ENCODE assay signal across 8 cellular contexts in the genomic region with DNA sequence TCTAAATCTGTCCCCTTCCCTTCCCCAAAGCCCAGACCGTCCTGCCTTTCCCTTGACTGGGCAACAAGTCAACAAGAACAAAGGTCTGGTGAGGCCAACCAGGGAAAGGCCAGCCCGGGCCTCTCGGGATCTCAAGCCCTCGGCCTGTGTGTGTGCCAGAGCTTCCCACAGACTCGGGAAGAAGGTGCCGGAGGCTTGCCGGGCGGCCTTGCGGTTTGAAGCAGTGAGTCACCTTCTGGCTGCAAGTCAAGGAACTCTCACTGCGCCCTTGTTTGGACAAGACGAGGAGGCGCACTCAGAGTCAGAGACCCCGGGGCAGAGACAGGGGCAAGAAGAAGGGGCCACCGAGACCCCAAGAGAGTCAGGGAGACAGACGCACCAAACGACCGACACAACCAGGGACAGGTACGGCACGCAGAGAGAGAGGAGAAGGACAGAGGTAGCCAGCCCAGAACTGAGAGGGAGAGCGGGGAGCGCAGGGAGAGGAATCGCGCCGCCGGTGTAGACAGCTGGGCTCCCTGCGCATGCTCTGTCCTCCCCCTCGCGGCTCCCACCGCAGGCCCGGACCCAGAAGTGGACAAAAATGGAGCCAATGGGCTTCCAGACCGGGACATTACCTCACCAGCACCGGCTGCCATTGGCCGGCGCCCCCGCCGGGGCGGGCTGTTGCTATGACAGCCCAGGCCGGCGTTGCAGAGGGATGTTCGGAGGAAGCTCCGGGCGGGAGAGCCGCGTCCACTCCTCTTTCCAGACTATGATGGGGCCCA.
DNase-seq lines count a peak whose midpoint lies in the region; ATAC-seq and TF ChIP-seq lines count a peak whose summit lies in the region.

No MANE protein-coding gene starts in this region.

- intact Hi-C loops in Right ventricle myocardium inferior (cut with DNase I) (no loop called here), tibial artery (cut with DNase I; ENCODE audit: low total_unique reads) (no loop called here)

- ATAC-seq in HG02763 (IDR thresholded peaks at IDR 0.05; ENCODE audit: unreplicated experiment) (peak; percentile 86), Right ventricle myocardium inferior (peak; percentile 98)
- ATAC-seq in activated naive CD8-positive, alpha-beta T cell treated with anti-CD3 and anti-CD28 coated beads, Interleukin-2, amount 50 U/mL, for 24 hours, result peak; percentile 81

- no peaks in the 10 kb centered on the region for H3K27me3 ChIP-seq in tibial artery

- DNase-seq in GM03348 (ENCODE audit: low spot score) (peak; percentile 100), NCI-H1417 treated with DMSO at 0.1 percent for 48 hours (lab: John Stamatoyannopoulos, UW) (peak; percentile 89), SW 1271 (lab: John Stamatoyannopoulos, UW) (peak; percentile 72 to 92), Right ventricle myocardium inferior (ENCODE audit: missing footprints) (peak; percentile 95), osteocyte (ENCODE audit: extremely low spot score, unreplicated experiment) (peak; percentile 99), tibial artery (peak; percentile 95 to 97)
- DNase-seq in activated naive CD8-positive, alpha-beta T cell treated with anti-CD3 and anti-CD28 coated beads, Interleukin-2, amount 50 U/mL, for 24 hours, result peak; percentile 63

- peaks cover 74% of the 10 kb centered on the region for H3K27me3 Mint-ChIP-seq in activated naive CD8-positive, alpha-beta T cell treated with anti-CD3 and anti-CD28 coated beads, Interleukin-2, amount 50 U/mL, for 24 hours
- peaks cover 5% of the 10 kb centered on the region for H3K27me3 Mint-ChIP-seq in osteocyte (ENCODE audit: unreplicated experiment)

- no peak overlapping the region for H3K27ac Mint-ChIP-seq in activated naive CD8-positive, alpha-beta T cell treated with anti-CD3 and anti-CD28 coated beads, Interleukin-2, amount 50 U/mL, for 24 hours
- peak overlapping the region; percentile 99 for H3K27ac Mint-ChIP-seq in osteocyte (ENCODE audit: unreplicated experiment)

- no peak for TF ChIP-seq CTCF in osteocyte (IDR thresholded peaks at IDR 0.05)
- TF ChIP-seq CTCF in tibial artery (IDR thresholded peaks at IDR 0.05), result no peak

- peaks cover 16% of the 10 kb centered on the region for H3K4me1 Mint-ChIP-seq in activated naive CD8-positive, alpha-beta T cell treated with anti-CD3 and anti-CD28 coated beads, Interleukin-2, amount 50 U/mL, for 24 hours
- peaks cover 36% of the 10 kb centered on the region for H3K4me1 Mint-ChIP-seq in osteocyte (ENCODE audit: unreplicated experiment)

- H3K4me1 ChIP-seq in tibial artery, result peaks cover 2 to 38% (median 19%) of the 10 kb centered on the region in 4 donors

- H3K27ac ChIP-seq in tibial artery, result peak overlapping the region; percentile 87 to 91

- peak overlapping the region; percentile 79 for H3K4me3 Mint-ChIP-seq in activated naive CD8-positive, alpha-beta T cell treated with anti-CD3 and anti-CD28 coated beads, Interleukin-2, amount 50 U/mL, for 24 hours
- H3K4me3 Mint-ChIP-seq in osteocyte (ENCODE audit: unreplicated experiment), result peak overlapping the region; percentile 82

- no peaks in the 10 kb centered on the region for H3K9me3 ChIP-seq in tibial artery

- H3K36me3 Mint-ChIP-seq in activated naive CD8-positive, alpha-beta T cell treated with anti-CD3 and anti-CD28 coated beads, Interleukin-2, amount 50 U/mL, for 24 hours (ENCODE audit: low read depth), result peaks cover 1% of the 10 kb centered on the region
- H3K36me3 Mint-ChIP-seq in osteocyte (ENCODE audit: unreplicated experiment), result peaks cover 2% of the 10 kb centered on the region

- no peaks in the 10 kb centered on the region for H3K36me3 ChIP-seq in tibial artery

- peak overlapping the region; percentile 46 to 49 for H3K4me3 ChIP-seq in tibial artery

- no peaks in the 10 kb centered on the region for H3K9me3 Mint-ChIP-seq in activated naive CD8-positive, alpha-beta T cell treated with anti-CD3 and anti-CD28 coated beads, Interleukin-2, amount 50 U/mL, for 24 hours
- no peaks in the 10 kb centered on the region for H3K9me3 Mint-ChIP-seq in osteocyte (ENCODE audit: unreplicated experiment)

Comparison
In these comparisons a context has a peak if more than half of its experiments do, and no peak if none do; other contexts are left out.
1. Peak in every context shown above with its lines: DNase-seq, ATAC-seq, H3K4me3 ChIP-seq and H3K27ac ChIP-seq.